ENCODE assay signal across 9 cellular contexts in genomic region chr4:138053601-138054322, GRCh38.
A peak's percentile ranks its signal among the peaks of the same experiment; 100 is the strongest.
DNase-seq lines count a peak whose midpoint lies in the region; ATAC-seq lines count a peak whose summit lies in the region.
"Had no signal": no experiment of that assay in that cellular context is flagged by ENCODE, and none has a peak within 500 bp of the region (broad histone marks: within the 10 kb centered on the region; RNA-seq: fewer than 3 reads in every experiment).

No MANE protein-coding gene starts in this region.

- DNase-seq in DMS53 treated with DMSO at 0.1 percent for 48 hours (lab: John Stamatoyannopoulos, UW; ENCODE audit: unreplicated experiment) (peak; percentile 61), NCI-H226 (peak; percentile 96), dermis microvascular lymphatic vessel endothelial cell (ENCODE audit: low read depth in 2 of 2) (peak; percentile 4 to 82), non-pigmented ciliary epithelial cell (ENCODE audit: low read depth) (peak; percentile 89), LoVo (ENCODE audit: low spot score) (no peak), NCI-H1105 (lab: John Stamatoyannopoulos, UW) (no peak)
- no peak for DNase-seq in activated CD4-positive, alpha-beta T cell treated with anti-CD3 and anti-CD28 coated beads, Interleukin-2, amount 50 U/mL, for 48 hours
- DNase-seq: SHP77 treated with DMSO at 0.1 percent for 48 hours had no signal

- ATAC-seq in GM19452 (IDR thresholded peaks at IDR 0.05; ENCODE audit: unreplicated experiment): no peak

Comparison
In these comparisons a context has a peak if more than half of its experiments do, and no peak if none do; other contexts are left out.
1. DNase-seq: peak in DMS53 treated with DMSO at 0.1 percent for 48 hours (single experiment), NCI-H226 (single experiment), dermis microvascular lymphatic vessel endothelial cell (2 of 2) and non-pigmented ciliary epithelial cell (single experiment); none in LoVo (single experiment), activated CD4-positive, alpha-beta T cell treated with anti-CD3 and anti-CD28 coated beads, Interleukin-2, amount 50 U/mL, for 48 hours (0 of 2) and NCI-H1105 (single experiment).